ENCODE assay signal across 29 cellular contexts in the genomic region with DNA sequence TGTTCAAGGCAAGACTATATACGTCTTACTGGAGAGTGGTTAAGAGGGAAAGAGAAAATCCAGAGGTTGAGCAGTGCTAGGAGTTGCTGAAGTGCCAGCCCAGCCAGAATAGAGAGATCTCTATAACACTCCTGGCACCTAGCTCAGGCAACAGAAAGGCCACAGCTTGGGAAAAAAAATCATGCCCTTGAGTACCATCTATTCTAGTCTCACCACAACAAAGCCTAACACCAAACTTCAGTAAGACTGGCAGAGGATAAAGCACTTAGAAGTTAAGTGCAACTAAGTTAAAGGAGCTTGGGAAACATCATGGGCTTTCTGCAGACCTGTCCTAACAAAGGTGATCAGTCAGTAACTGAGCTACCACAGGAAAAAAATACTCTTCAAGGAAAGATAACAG.
"Had no signal": no experiment of that assay in that cellular context is flagged by ENCODE, and none has a peak within 500 bp of the region (broad histone marks: within the 10 kb centered on the region; RNA-seq: fewer than 3 reads in every experiment).

No MANE protein-coding gene starts in this region.

- H3K4me1 ChIP-seq: colonic mucosa had no signal

- DNase-seq: activated B cell treated with CpG ODN at 0.5 μM for 24 hours; activated CD4-positive, alpha-beta T cell treated with anti-CD3 and anti-CD28 coated beads for 48 hours; activated CD4-positive, alpha-beta T cell treated with anti-CD3 and anti-CD28 coated beads, Interleukin-2, amount 50 U/mL, for 1 hour; activated CD4-positive, alpha-beta T cell treated with anti-CD3 and anti-CD28 coated beads, Interleukin-2, amount 50 U/mL, for 48 hours; activated CD8-positive, alpha-beta memory T cell treated with anti-CD3 and anti-CD28 coated beads for 24 hours; activated CD8-positive, alpha-beta T cell treated with anti-CD3 and anti-CD28 coated beads for 36 hours; activated effector memory CD4-positive, alpha-beta T cell treated with Interleukin-2 at 50 U/mL for 16 hours; activated gamma-delta T cell treated with Interleukin-2 at 50 U/mL for 16 hours; activated naive CD4-positive, alpha-beta T cell treated with anti-CD3 and anti-CD28 coated beads, Interleukin-2, amount 50 U/mL, for 16 hours; activated naive CD4-positive, alpha-beta T cell treated with Interleukin-2 at 50 U/mL for 16 hours; activated T-cell treated with anti-CD3 and anti-CD28 coated beads, Interleukin-2, amount 50 U/mL, for 4 hours; amniotic stem cell; anterior cingulate cortex; brain microvascular endothelial cell; caudate nucleus; colonic mucosa; effector memory CD4-positive, alpha-beta T cell; endodermal cell; foreskin fibroblast; glutamatergic neuron; T-helper 1 cell; T-helper 17 cell; T1000; WERI-Rb-1 had no signal

- H3K27me3 ChIP-seq: brain microvascular endothelial cell, colonic mucosa had no signal

- H3K4me3 ChIP-seq: colonic mucosa had no signal

- H3K36me3 ChIP-seq: colonic mucosa, WERI-Rb-1 had no signal

- ATAC-seq: activated CD4-positive, CD25-positive, alpha-beta regulatory T cell treated with anti-CD3 and anti-CD28 coated beads, Interleukin-2, amount 50 U/mL, for 24 hours; activated CD8-positive, alpha-beta T cell treated with anti-CD3 and anti-CD28 coated beads for 36 hours; activated T-cell treated with anti-CD3 and anti-CD28 coated beads, Interleukin-2, amount 50 U/mL, for 4 hours; activated T-helper 17 cell treated with anti-CD3 and anti-CD28 coated beads, Interleukin-2, amount 50 U/mL, for 72 hours; esophagus mucosa; T-helper 17 cell had no signal

- H3K27ac ChIP-seq: colonic mucosa, WERI-Rb-1 had no signal

- H3K9me3 Mint-ChIP-seq: activated B cell treated with CpG ODN at 0.5 μM for 24 hours; activated CD8-positive, alpha-beta T cell treated with anti-CD3 and anti-CD28 coated beads for 36 hours; activated T-cell treated with anti-CD3 and anti-CD28 coated beads, Interleukin-2, amount 50 U/mL, for 4 hours; activated T-helper 17 cell treated with anti-CD3 and anti-CD28 coated beads, Interleukin-2, amount 50 U/mL, for 72 hours; endodermal cell; T-helper 2 cell treated with Interferon-gamma antibody and Interleukin-4, amounts not matched to agents 5 μg/mL and 100 μg/mL, for 36 hours had no signal

- H3K4me3 Mint-ChIP-seq: activated B cell treated with CpG ODN at 0.5 μM for 24 hours; activated CD8-positive, alpha-beta T cell treated with anti-CD3 and anti-CD28 coated beads for 36 hours; activated naive CD8-positive, alpha-beta T cell; activated T-cell treated with anti-CD3 and anti-CD28 coated beads, Interleukin-2, amount 50 U/mL, for 4 hours; activated T-helper 17 cell treated with anti-CD3 and anti-CD28 coated beads, Interleukin-2, amount 50 U/mL, for 72 hours; endodermal cell; T-helper 17 cell; T-helper 2 cell treated with Interferon-gamma antibody and Interleukin-4, amounts not matched to agents 5 μg/mL and 100 μg/mL, for 36 hours had no signal

- H3K27ac Mint-ChIP-seq: activated B cell treated with CpG ODN at 0.5 μM for 24 hours; activated CD8-positive, alpha-beta T cell treated with anti-CD3 and anti-CD28 coated beads for 36 hours; activated naive CD8-positive, alpha-beta T cell; activated T-helper 17 cell treated with anti-CD3 and anti-CD28 coated beads, Interleukin-2, amount 50 U/mL, for 72 hours; endodermal cell; T-helper 17 cell; T-helper 2 cell treated with Interferon-gamma antibody and Interleukin-4, amounts not matched to agents 5 μg/mL and 100 μg/mL, for 36 hours had no signal

- H3K9me3 ChIP-seq: colonic mucosa had no signal

- H3K4me1 Mint-ChIP-seq: endodermal cell had no signal

- H3K27me3 Mint-ChIP-seq: activated B cell treated with CpG ODN at 0.5 μM for 24 hours; activated CD8-positive, alpha-beta T cell treated with anti-CD3 and anti-CD28 coated beads for 36 hours; activated naive CD8-positive, alpha-beta T cell; activated T-helper 17 cell treated with anti-CD3 and anti-CD28 coated beads, Interleukin-2, amount 50 U/mL, for 72 hours; T-helper 17 cell had no signal
